Comparison of ENCODE assay signal across 25 cellular contexts in genomic region chr3:52126036-52126435, GRCh38. TPM values are rescaled to one million over a fixed set of nuclear protein-coding genes. Genes with fewer than 3 reads are reported as not detected.
DNase-seq lines count a peak whose midpoint lies in the region; TF ChIP-seq lines count a peak whose summit lies in the region.
"Had no signal": no experiment of that assay in that cellular context is flagged by ENCODE, and none has a peak within 500 bp of the region (broad histone marks: within the 10 kb centered on the region; RNA-seq: fewer than 3 reads in every experiment).

No MANE protein-coding gene starts in this region.

- intact Hi-C loops in CD14-positive monocyte (cut with micrococcal nuclease), result no loop called here
- intact Hi-C loops in dendritic cell treated with granulocyte-macrophage colony-stimulating factor and Interleukin-4, amounts not matched to agents 40 ng/mL and 50 ng/mL, for 4 days (cut with micrococcal nuclease), result no loop called here
- intact Hi-C loops in esophagus squamous epithelium (cut with DNase I), result loop anchor here (10.0 kb wide), 1 partner anchor 71 kb away; the partner anchor contains the start of gene DUSP7

- H3K36me3 ChIP-seq in esophagus squamous epithelium, result no peaks in the 10 kb centered on the region
- H3K36me3 ChIP-seq: pancreas, right lobe of liver, suprapubic skin, upper lobe of right lung had no signal

- no peak for TF ChIP-seq POLR2A in esophagus squamous epithelium (IDR thresholded peaks at IDR 0.05)

- no peak overlapping the region for H3K4me3 ChIP-seq in esophagus squamous epithelium
- H3K4me3 ChIP-seq: heart left ventricle, mucosa of descending colon, pancreas, PC-9, right lobe of liver, suprapubic skin, upper lobe of right lung had no signal

- no peaks in the 10 kb centered on the region for H3K27me3 ChIP-seq in esophagus squamous epithelium
- H3K27me3 ChIP-seq: heart left ventricle, pancreas, right lobe of liver, suprapubic skin, upper lobe of right lung had no signal

- H3K27ac Mint-ChIP-seq in CD14-positive monocyte, result peak overlapping the region in 1 of 7 donors; percentile 21
- H3K27ac Mint-ChIP-seq in HFFc6, result peak overlapping the region; percentile 6; the same call in 1 of the 2 replicates
- peak overlapping the region; percentile 14 for H3K27ac Mint-ChIP-seq in dendritic cell treated with granulocyte-macrophage colony-stimulating factor and Interleukin-4, amounts not matched to agents 40 ng/mL and 50 ng/mL, for 4 days
- peak overlapping the region; percentile 11 for H3K27ac Mint-ChIP-seq in progenitor cell of endocrine pancreas
- H3K27ac Mint-ChIP-seq: activated B cell treated with CpG ODN at 0.5 μM for 24 hours; activated naive CD4-positive, alpha-beta T cell treated with anti-CD3 and anti-CD28 coated beads, Interleukin-2, amount 50 U/mL, for 24 hours; stimulated activated memory B cell treated with anti-CD40 and anti-IgM and Interleukin-4, amounts not matched to agents 10 μg/mL and 1 μg/mL and 100 μg/mL, for 72 hours had no signal

- no peak overlapping the region for H3K4me3 Mint-ChIP-seq in CD14-positive monocyte
- no peak overlapping the region for H3K4me3 Mint-ChIP-seq in HFFc6
- H3K4me3 Mint-ChIP-seq in dendritic cell treated with granulocyte-macrophage colony-stimulating factor and Interleukin-4, amounts not matched to agents 40 ng/mL and 50 ng/mL, for 4 days, result no peak overlapping the region
- no peak overlapping the region for H3K4me3 Mint-ChIP-seq in progenitor cell of endocrine pancreas (ENCODE audit: low read depth)
- H3K4me3 Mint-ChIP-seq: activated B cell treated with CpG ODN at 0.5 μM for 24 hours; activated naive CD4-positive, alpha-beta T cell treated with anti-CD3 and anti-CD28 coated beads, Interleukin-2, amount 50 U/mL, for 24 hours; activated T-helper 17 cell treated with anti-CD3 and anti-CD28 coated beads, Interleukin-2, amount 50 U/mL, for 72 hours; CD8-positive, alpha-beta memory T cell; nephron; stimulated activated memory B cell treated with anti-CD40 and anti-IgM and Interleukin-4, amounts not matched to agents 10 μg/mL and 1 μg/mL and 100 μg/mL, for 72 hours had no signal

- TF ChIP-seq CTCF in CD14-positive monocyte (IDR thresholded peaks at IDR 0.05) (no peak), HFFc6 (IDR thresholded peaks at IDR 0.05) (no peak), progenitor cell of endocrine pancreas (IDR thresholded peaks at IDR 0.05; ENCODE audit: unreplicated experiment) (no peak), esophagus squamous epithelium (IDR thresholded peaks at IDR 0.05) (no peak)

- H3K9me3 Mint-ChIP-seq in CD14-positive monocyte (no peaks in the 10 kb centered on the region), HFFc6 (no peaks in the 10 kb centered on the region), progenitor cell of endocrine pancreas (ENCODE audit: low read depth) (no peaks in the 10 kb centered on the region)
- no peaks in the 10 kb centered on the region for H3K9me3 Mint-ChIP-seq in dendritic cell treated with granulocyte-macrophage colony-stimulating factor and Interleukin-4, amounts not matched to agents 40 ng/mL and 50 ng/mL, for 4 days
- H3K9me3 Mint-ChIP-seq: activated B cell treated with CpG ODN at 0.5 μM for 24 hours; activated naive CD4-positive, alpha-beta T cell treated with anti-CD3 and anti-CD28 coated beads, Interleukin-2, amount 50 U/mL, for 24 hours; activated T-helper 17 cell treated with anti-CD3 and anti-CD28 coated beads, Interleukin-2, amount 50 U/mL, for 72 hours; CD8-positive, alpha-beta memory T cell; nephron; stimulated activated memory B cell treated with anti-CD40 and anti-IgM and Interleukin-4, amounts not matched to agents 10 μg/mL and 1 μg/mL and 100 μg/mL, for 72 hours had no signal

- H3K4me1 ChIP-seq in esophagus squamous epithelium, result peaks cover 9 to 44% (median 20%) of the 10 kb centered on the region in 3 donors
- H3K4me1 ChIP-seq: pancreas, right lobe of liver had no signal

- H3K27me3 Mint-ChIP-seq in CD14-positive monocyte (ENCODE audit: low read depth in 3 of 3), result peaks cover 0 to 1% (median 0%) of the 10 kb centered on the region in 3 donors
- no peaks in the 10 kb centered on the region; the same call in 1 of the 2 replicates for H3K27me3 Mint-ChIP-seq in HFFc6 (ENCODE audit: insufficient read depth)
- H3K27me3 Mint-ChIP-seq in dendritic cell treated with granulocyte-macrophage colony-stimulating factor and Interleukin-4, amounts not matched to agents 40 ng/mL and 50 ng/mL, for 4 days, result no peaks in the 10 kb centered on the region
- H3K27me3 Mint-ChIP-seq in progenitor cell of endocrine pancreas, result no peaks in the 10 kb centered on the region
- H3K27me3 Mint-ChIP-seq: activated B cell treated with CpG ODN at 0.5 μM for 24 hours; activated naive CD4-positive, alpha-beta T cell treated with anti-CD3 and anti-CD28 coated beads, Interleukin-2, amount 50 U/mL, for 24 hours; activated T-helper 17 cell treated with anti-CD3 and anti-CD28 coated beads, Interleukin-2, amount 50 U/mL, for 72 hours; CD8-positive, alpha-beta memory T cell; stimulated activated memory B cell treated with anti-CD40 and anti-IgM and Interleukin-4, amounts not matched to agents 10 μg/mL and 1 μg/mL and 100 μg/mL, for 72 hours had no signal

- WGBS in esophagus squamous epithelium, 2 donors, result 47 to 51% methylated on average over 3 to 4 of the region's 4 CpGs

- DNase-seq in CD14-positive monocyte (ENCODE audit: low spot score) (peak; percentile 14), HFFc6 (no peak), progenitor cell of endocrine pancreas (ENCODE audit: low spot score, unreplicated experiment) (no peak), OCI-M1 (lab: John Stamatoyannopoulos, UW) (no peak), esophagus squamous epithelium (lab: John Stamatoyannopoulos, UW) (no peak)
- DNase-seq in activated naive CD4-positive, alpha-beta T cell treated with anti-CD3 and anti-CD28 coated beads, Interleukin-2, amount 50 U/mL, for 16 hours, result no peak
- DNase-seq: activated B cell treated with CpG ODN at 0.5 μM for 24 hours; CD8-positive, alpha-beta memory T cell; dermis blood vessel endothelial cell; NCI-H1105; NCI-H1930; NCI-H524; PC-9; stimulated activated CD4-positive, alpha-beta T cell treated with anti-CD3 and anti-CD28 coated beads, Interleukin-4, amount 100 ng/mL, for 24 hours; upper lobe of right lung had no signal

- no peaks in the 10 kb centered on the region for H3K9me3 ChIP-seq in esophagus squamous epithelium
- H3K9me3 ChIP-seq: heart left ventricle, mucosa of descending colon, pancreas, right lobe of liver, suprapubic skin, upper lobe of right lung had no signal

- no peak overlapping the region for H3K27ac ChIP-seq in esophagus squamous epithelium
- H3K27ac ChIP-seq: heart left ventricle, pancreas, PC-9, right lobe of liver, suprapubic skin, upper lobe of right lung had no signal

- H3K36me3 Mint-ChIP-seq in CD14-positive monocyte, result peaks cover 33 to 49% of the 10 kb centered on the region in 2 donors
- peaks cover 13% of the 10 kb centered on the region; the same call in 1 of the 2 replicates for H3K36me3 Mint-ChIP-seq in HFFc6 (ENCODE audit: low read depth)
- peaks cover 6% of the 10 kb centered on the region for H3K36me3 Mint-ChIP-seq in dendritic cell treated with granulocyte-macrophage colony-stimulating factor and Interleukin-4, amounts not matched to agents 40 ng/mL and 50 ng/mL, for 4 days (ENCODE audit: low read depth)
- H3K36me3 Mint-ChIP-seq in progenitor cell of endocrine pancreas (ENCODE audit: insufficient read depth), result peaks cover 1% of the 10 kb centered on the region
- H3K36me3 Mint-ChIP-seq: activated naive CD4-positive, alpha-beta T cell treated with anti-CD3 and anti-CD28 coated beads, Interleukin-2, amount 50 U/mL, for 24 hours; stimulated activated memory B cell treated with anti-CD40 and anti-IgM and Interleukin-4, amounts not matched to agents 10 μg/mL and 1 μg/mL and 100 μg/mL, for 72 hours had no signal

- H3K4me1 Mint-ChIP-seq in CD14-positive monocyte (peaks cover 30% of the 10 kb centered on the region), HFFc6 (ENCODE audit: low read depth) (peaks cover 39% of the 10 kb centered on the region), progenitor cell of endocrine pancreas (ENCODE audit: low read depth) (peaks cover 3% of the 10 kb centered on the region)
- H3K4me1 Mint-ChIP-seq in dendritic cell treated with granulocyte-macrophage colony-stimulating factor and Interleukin-4, amounts not matched to agents 40 ng/mL and 50 ng/mL, for 4 days (ENCODE audit: low read depth), result peaks cover 43% of the 10 kb centered on the region
- H3K4me1 Mint-ChIP-seq: activated naive CD4-positive, alpha-beta T cell treated with anti-CD3 and anti-CD28 coated beads, Interleukin-2, amount 50 U/mL, for 24 hours; CD8-positive, alpha-beta memory T cell had no signal

RNA-seq across cellular contexts. Expression of gene POC1A, which starts 28.2 kb away (rescaled TPM):
- polyA plus RNA-seq in CD14-positive monocyte, result 1 to 10 TPM; 1.2 to 2.0 TPM
- 10 to 100 TPM; 11.0 to 21.3 (median 20.5) TPM for total RNA-seq in HFFc6 (2021; fragmentation: NEBNext Ultra II Directional; extraction: Animal tissue kit (Norgen Biotek cat#: 25700))
- total RNA-seq in progenitor cell of endocrine pancreas (14.4 and 14.5 TPM in 2 replicates), esophagus squamous epithelium (10 to 100 TPM in 1 of 4 donors, 1 to 10 TPM in 3; 2.7 to 10.3 (median 4.8) TPM)
